In the genomic region with DNA sequence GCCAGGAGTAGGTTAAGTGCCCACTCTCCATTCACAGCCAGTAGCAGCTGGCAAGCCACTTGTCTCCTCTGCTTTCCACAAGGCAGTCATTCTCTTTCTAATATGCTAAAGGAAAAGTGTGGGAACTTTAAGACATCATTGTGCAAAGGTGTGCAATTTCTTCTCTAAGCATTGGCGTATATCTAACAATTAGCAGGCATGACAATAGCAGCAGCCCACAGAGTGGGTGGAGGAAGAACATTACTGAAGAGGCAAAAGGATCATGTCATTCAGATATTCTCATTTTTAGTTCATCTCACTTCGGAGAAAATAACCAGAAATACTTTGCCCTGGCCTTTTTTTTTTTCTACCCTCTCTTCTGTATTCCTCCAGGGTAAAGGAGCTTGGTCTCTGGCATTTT, we compare ENCODE assay signal across 31 cellular contexts.
"Had no signal": no experiment of that assay in that cellular context is flagged by ENCODE, and none has a peak within 500 bp of the region (broad histone marks: within the 10 kb centered on the region; RNA-seq: fewer than 3 reads in every experiment).

No MANE protein-coding gene starts in this region.

- H3K36me3 ChIP-seq: adrenal gland, brain microvascular endothelial cell, breast epithelium had no signal

- ATAC-seq: activated CD8-positive, alpha-beta T cell treated with anti-CD3 and anti-CD28 coated beads for 36 hours; activated naive CD4-positive, alpha-beta T cell treated with anti-CD3 and anti-CD28 coated beads, Interleukin-2, amount 50 U/mL, for 72 hours; activated T-cell treated with anti-CD3 and anti-CD28 coated beads, Interleukin-2, amount 50 U/mL, for 4 hours; activated T-cell treated with anti-CD3 and anti-CD28 coated beads, Interleukin-2, amount 50 U/mL, for 72 hours; activated T-helper 17 cell treated with anti-CD3 and anti-CD28 coated beads, Interleukin-2, amount 50 U/mL, for 72 hours; body of pancreas had no signal

- H3K27ac ChIP-seq: adrenal gland, body of pancreas, brain microvascular endothelial cell, breast epithelium, VCaP had no signal

- DNase-seq: activated B cell treated with CpG ODN at 0.5 μM for 24 hours; activated CD4-positive, alpha-beta memory T cell treated with anti-CD3 and anti-CD28 coated beads for 36 hours; activated CD4-positive, alpha-beta T cell treated with anti-CD3 and anti-CD28 coated beads for 4 hours; activated CD4-positive, alpha-beta T cell treated with anti-CD3 and anti-CD28 coated beads, Interleukin-2, amount 50 U/mL, for 1 hour; activated CD4-positive, alpha-beta T cell treated with anti-CD3 and anti-CD28 coated beads, Interleukin-2, amount 50 U/mL, for 4 hours; activated CD4-positive, CD25-positive, alpha-beta regulatory T cell treated with anti-CD3 and anti-CD28 coated beads, Interleukin-2, amount 50 U/mL, for 72 hours; activated CD8-positive, alpha-beta memory T cell treated with anti-CD3 and anti-CD28 coated beads, Interleukin-2, amount 50 U/mL, for 4 hours; activated CD8-positive, alpha-beta T cell treated with anti-CD3 and anti-CD28 coated beads for 36 hours; activated effector memory CD4-positive, alpha-beta T cell treated with anti-CD3 and anti-CD28 coated beads, Interleukin-2, amount 50 U/mL, for 16 hours; activated gamma-delta T cell treated with Interleukin-2 at 50 U/mL for 16 hours; activated naive CD4-positive, alpha-beta T cell; activated naive CD4-positive, alpha-beta T cell treated with anti-CD3 and anti-CD28 coated beads for 36 hours; activated naive CD4-positive, alpha-beta T cell treated with anti-CD3 and anti-CD28 coated beads, Interleukin-2, amount 50 U/mL, for 16 hours; activated naive CD8-positive, alpha-beta T cell treated with anti-CD3 and anti-CD28 coated beads for 36 hours; activated T-cell treated with anti-CD3 and anti-CD28 coated beads for 4 hours; activated T-cell treated with anti-CD3 and anti-CD28 coated beads, Interleukin-2, amount 50 U/mL, for 1 hour; activated T-cell treated with anti-CD3 and anti-CD28 coated beads, Interleukin-2, amount 50 U/mL, for 4 hours; activated T-cell treated with anti-CD3 and anti-CD28 coated beads, Interleukin-2, amount 50 U/mL, for 72 hours; adrenal gland; amniotic stem cell; aorta; body of pancreas; brain microvascular endothelial cell; cerebellar nuclear complex; T-helper 1 cell; T-helper 2 cell; T-helper 9 cell had no signal

- H3K9me3 ChIP-seq: adrenal gland, body of pancreas, breast epithelium had no signal

- H3K4me3 ChIP-seq: adrenal gland, body of pancreas, breast epithelium had no signal

- H3K4me1 ChIP-seq: adrenal gland, body of pancreas, breast epithelium had no signal

- H3K27me3 ChIP-seq: adrenal gland, body of pancreas, brain microvascular endothelial cell, breast epithelium had no signal
